8 cellular contexts compared by ENCODE assay signal in genomic region chr1:172745014-172745413, GRCh38.
DNase-seq lines count a peak whose midpoint lies in the region; ATAC-seq, FAIRE-seq and TF ChIP-seq lines count a peak whose summit lies in the region.

No MANE protein-coding gene starts in this region.

- ATAC-seq in A549, result peak; percentile 80 to 88
- ATAC-seq in naive thymus-derived CD4-positive, alpha-beta T cell, result peak; percentile 79

- peaks cover 6% of the 10 kb centered on the region for H3K9me3 Mint-ChIP-seq in endothelial cell (ENCODE audit: unreplicated experiment)
- H3K9me3 Mint-ChIP-seq in naive thymus-derived CD4-positive, alpha-beta T cell, result peaks cover 0 to 4% (median 0%) of the 10 kb centered on the region in 11 donors

- 10% methylated on average over 2 of the region's 2 CpGs for WGBS in A549 (ENCODE audit: missing lambda C conversion rate)
- 2 to 20% methylated on average over 2 of the region's 2 CpGs for WGBS in GM23248 (ENCODE audit: low coverage in 1 of 2, low lambda C conversion rate in 2 of 2, missing lambda C conversion rate in 2 of 2), 2 experiments

- TF ChIP-seq RAD21 in A549 (conservative IDR thresholded peaks at IDR 0.05 in 1 of 2, IDR thresholded peaks at IDR 0.05 in 1 of 2), result peak; percentile 94 to 95

- H3K4me3 ChIP-seq in A549, result no peak overlapping the region
- no peak overlapping the region for H3K4me3 ChIP-seq in GM23248
- H3K4me3 ChIP-seq in Jurkat, Clone E6-1 (ENCODE audit: low read length), result no peak overlapping the region
- no peak overlapping the region for H3K4me3 ChIP-seq in naive thymus-derived CD4-positive, alpha-beta T cell (ENCODE audit: low read length)

- intact Hi-C loops in naive thymus-derived CD4-positive, alpha-beta T cell (cut with micrococcal nuclease), result loop anchor here (1.0 to 10.0 kb wide), 18 partner anchors 34 to 1997 kb away; partner anchors contain the start of genes RABGAP1L (in 2 of the 2), CENPL (in 1 of the 2) and DARS2 (in 1 of the 2)

- no peaks in the 10 kb centered on the region for H3K9me3 ChIP-seq in A549
- no peaks in the 10 kb centered on the region for H3K9me3 ChIP-seq in GM23248 (ENCODE audit: low read depth)
- H3K9me3 ChIP-seq in naive thymus-derived CD4-positive, alpha-beta T cell (ENCODE audit: control insufficient read depth in 2 of 3, low read length in 3 of 3), result no peaks in the 10 kb centered on the region

- H2AFZ ChIP-seq in GM23248, result no peak overlapping the region

- no peaks in the 10 kb centered on the region for H4K20me1 ChIP-seq in GM23248 (ENCODE audit: insufficient read depth)

- H3K27ac ChIP-seq in A549 (peak overlapping the region in 1 of 2 experiments; percentile 72; a peak in 1 of 6 replicates), GM23248 (no peak overlapping the region)
- H3K27ac ChIP-seq in naive thymus-derived CD4-positive, alpha-beta T cell (ENCODE audit: low read depth, low read length), result no peak overlapping the region

- CTCF ChIA-PET in A549 (lab: Yijun Ruan, JAX), result interaction anchor here (0.6 to 8.8 kb wide), 69 partner anchors 8 to 1980 kb away, joined by 3 to 212 read pairs (median 4); partner anchors contain the start of genes CENPL, DARS2, PRDX6 and TEX50
- CTCF ChIA-PET in naive thymus-derived CD4-positive, alpha-beta T cell (lab: Charles Lee), result interaction anchor here (0.5 to 7.4 kb wide), 40 partner anchors 9 to 1473 kb away, joined by 3 to 152 read pairs (median 4); partner anchors contain the start of genes CENPL, DARS2 and TNFSF4

- H3K4me2 ChIP-seq in A549 (peak overlapping the region; percentile 72; the same call in 2 of the 3 replicates), GM23248 (ENCODE audit: unreplicated experiment) (no peak overlapping the region)

- H3K9me2 ChIP-seq in GM23248 (ENCODE audit: insufficient read depth), result no peaks in the 10 kb centered on the region

- peaks cover 6% of the 10 kb centered on the region for H3K36me3 Mint-ChIP-seq in endothelial cell (ENCODE audit: low read depth, unreplicated experiment)
- peaks cover 0 to 4% (median 0%) of the 10 kb centered on the region in 5 donors for H3K36me3 Mint-ChIP-seq in naive thymus-derived CD4-positive, alpha-beta T cell

- DNase-seq in A549 (ENCODE audit: low read depth in 1 of 2, low spot score in 1 of 2) (peak; percentile 30 to 79), ELR (ENCODE audit: low read depth) (peak; percentile 88), GM23248 (peak; percentile 84), T follicular helper cell (ENCODE audit: low read depth) (peak; percentile 15), endothelial cell (ENCODE audit: low spot score) (peak; percentile 48), NCI-H2227 (lab: John Stamatoyannopoulos, UW; ENCODE audit: unreplicated experiment) (no peak)
- DNase-seq in Jurkat, Clone E6-1 (ENCODE audit: low read depth, low spot score), result peak; percentile 77
- DNase-seq in naive thymus-derived CD4-positive, alpha-beta T cell, result peak in 7 of 9 donors; percentile 44 to 72 (median 65)

- TF ChIP-seq CTCF in A549 (IDR thresholded peaks at IDR 0.05), result peak; percentile 87
- TF ChIP-seq CTCF in endothelial cell (IDR thresholded peaks at IDR 0.05; ENCODE audit: unreplicated experiment), result peak; percentile 53

- H3K36me3 ChIP-seq in GM23248 (ENCODE audit: low read depth), result no peaks in the 10 kb centered on the region
- H3K36me3 ChIP-seq in naive thymus-derived CD4-positive, alpha-beta T cell (ENCODE audit: control insufficient read depth in 2 of 3, insufficient read depth in 3 of 3, low read length in 3 of 3), result no peaks in the 10 kb centered on the region

- H3K27me3 Mint-ChIP-seq in endothelial cell (ENCODE audit: unreplicated experiment), result peaks cover 2% of the 10 kb centered on the region
- peaks cover 0 to 52% (median 0%) of the 10 kb centered on the region in 5 donors for H3K27me3 Mint-ChIP-seq in naive thymus-derived CD4-positive, alpha-beta T cell

- no peaks in the 10 kb centered on the region for H3K79me2 ChIP-seq in GM23248 (ENCODE audit: insufficient read depth)

- no peaks in the 10 kb centered on the region for H3K27me3 ChIP-seq in GM23248 (replicated peaks; ENCODE audit: insufficient read depth)
- no peaks in the 10 kb centered on the region for H3K27me3 ChIP-seq in naive thymus-derived CD4-positive, alpha-beta T cell (ENCODE audit: control insufficient read depth in 2 of 2, insufficient read depth in 2 of 2, low read length in 2 of 2)

- TF ChIP-seq POLR2A in A549 (IDR thresholded peaks at IDR 0.05; ENCODE audit: low read length), result no peak

- POLR2A ChIA-PET in A549 (lab: Yijun Ruan, JAX), result interaction anchor here (0.6 kb wide), 1 partner anchor 1122 kb away, joined by 3 read pairs; no protein-coding TSS in a partner anchor
- POLR2A ChIA-PET in naive thymus-derived CD4-positive, alpha-beta T cell (lab: Charles Lee), result interaction anchor here (0.5 to 2.9 kb wide), 7 partner anchors 13 to 460 kb away, joined by 3 to 11 read pairs (median 4); no protein-coding TSS in a partner anchor

- peak; percentile 94 for FAIRE-seq in A549 (lab: Jason Lieb, UNC)

- TF ChIP-seq EP300 in A549 (IDR thresholded peaks at IDR 0.05), result no peak

- in situ Hi-C loops in GM23248 (cut with MboI), result loop anchor here (10.0 to 25.0 kb wide), 3 partner anchors 460 to 1092 kb away; partner anchors contain the start of gene TNFSF4

- H3K4me1 ChIP-seq in A549 (peaks cover 23% of the 10 kb centered on the region), GM23248 (ENCODE audit: insufficient read depth) (peaks cover 19% of the 10 kb centered on the region)
- H3K4me1 ChIP-seq in naive thymus-derived CD4-positive, alpha-beta T cell (ENCODE audit: control insufficient read depth in 2 of 2, insufficient read depth in 2 of 2, low read length in 2 of 2), result peaks cover 28 to 38% of the 10 kb centered on the region in 2 donors

- no peak overlapping the region for H3K27ac Mint-ChIP-seq in endothelial cell (ENCODE audit: unreplicated experiment)
- peak overlapping the region in 6 of 9 donors; percentile 14 to 90 (median 80) for H3K27ac Mint-ChIP-seq in naive thymus-derived CD4-positive, alpha-beta T cell

- peaks cover 22% of the 10 kb centered on the region for H3F3A ChIP-seq in GM23248 (ENCODE audit: insufficient read depth)

- H3K4me3 Mint-ChIP-seq in endothelial cell (ENCODE audit: unreplicated experiment), result no peak overlapping the region
- peak overlapping the region in 9 of 10 donors; percentile 2 to 78 (median 63) for H3K4me3 Mint-ChIP-seq in naive thymus-derived CD4-positive, alpha-beta T cell

- peaks cover 23% of the 10 kb centered on the region for H3K4me1 Mint-ChIP-seq in endothelial cell (ENCODE audit: unreplicated experiment)
- H3K4me1 Mint-ChIP-seq in naive thymus-derived CD4-positive, alpha-beta T cell, result peaks cover 31 to 58% (median 54%) of the 10 kb centered on the region in 7 donors

- H3K9ac ChIP-seq in GM23248, result no peak overlapping the region

TF ChIP-seq in A549, 52 proteins besides CTCF, POLR2A, EP300 and RAD21:
- TF ChIP-seq RARB (CRISPR knock-in tag; IDR thresholded peaks at IDR 0.05), result no peak
- TF ChIP-seq SMC3 (IDR thresholded peaks at IDR 0.05), result peak; percentile 91
- no peak for TF ChIP-seq HOXB13 (CRISPR knock-in tag; IDR thresholded peaks at IDR 0.05; ENCODE audit: low read depth)
